ENCODE assay signal across 13 cellular contexts in the genomic region with DNA sequence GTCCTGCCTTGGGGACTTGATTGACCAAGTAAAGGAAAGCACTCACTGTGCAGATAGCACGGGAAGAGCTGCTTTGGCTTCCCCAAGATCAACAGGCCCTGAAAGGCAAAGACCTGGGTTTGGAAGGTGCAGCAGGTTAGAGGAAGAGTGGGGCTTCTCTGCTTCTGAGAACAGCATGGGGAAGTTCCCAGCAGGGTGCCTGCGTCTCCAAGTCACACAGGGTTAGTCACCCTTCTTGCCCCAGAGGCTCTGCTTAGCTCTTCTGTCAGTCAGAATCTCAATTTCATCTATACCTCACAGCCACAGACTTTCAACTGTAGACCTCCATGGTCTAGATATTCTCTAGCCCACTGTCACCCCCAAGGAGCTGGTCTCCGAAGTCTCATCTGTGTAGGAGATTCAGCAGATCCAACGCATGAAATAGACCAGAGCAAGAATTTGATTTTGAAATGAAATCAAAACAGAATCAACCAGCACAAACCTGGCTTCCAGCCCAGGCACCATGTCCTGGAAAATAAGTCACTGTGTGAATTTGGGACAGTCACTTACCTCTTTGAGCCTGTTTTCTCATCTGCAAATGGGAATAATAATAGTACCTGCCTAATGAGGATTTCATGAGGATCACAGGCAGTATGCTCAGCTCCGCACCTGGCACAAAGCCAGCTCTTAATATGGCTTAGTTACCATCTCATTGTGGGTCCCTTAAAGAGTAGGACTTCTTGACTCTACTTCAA.
A peak's percentile ranks its signal among the peaks of the same experiment; 100 is the strongest.
DNase-seq lines count a peak whose midpoint lies in the region; ATAC-seq, FAIRE-seq and TF ChIP-seq lines count a peak whose summit lies in the region.
"Had no signal": no experiment of that assay in that cellular context is flagged by ENCODE, and none has a peak within 500 bp of the region (broad histone marks: within the 10 kb centered on the region; RNA-seq: fewer than 3 reads in every experiment).

No MANE protein-coding gene starts in this region.

- H3K36me3 ChIP-seq in DND-41 (ENCODE audit: insufficient read depth, low read length): no peaks in the 10 kb centered on the region
- H3K36me3 ChIP-seq: upper lobe of right lung had no signal

- FAIRE-seq in frontal cortex (lab: Jason Lieb, UNC): no peak

- H3K27ac ChIP-seq in DND-41 (ENCODE audit: low read length): no peak overlapping the region
- H3K27ac ChIP-seq: upper lobe of right lung had no signal

- peak; percentile 15 for DNase-seq in NK-92 treated with Interleukin-12 subunit alpha and Interleukin-12 subunit beta, amount 100 ng/mL, for 24 hours (lab: John Stamatoyannopoulos, UW)
- DNase-seq in NK-92 (lab: John Stamatoyannopoulos, UW; ENCODE audit: unreplicated experiment): no peak
- no peak for DNase-seq in DND-41
- peak; percentile 14 for DNase-seq in RPMI7951 (ENCODE audit: low read depth)
- peak; percentile 6 for DNase-seq in epithelial cell of esophagus (ENCODE audit: low read depth)
- DNase-seq in frontal cortex (ENCODE audit: low spot score in 2 of 2): no peak
- no peak for DNase-seq in DMS53 (lab: John Stamatoyannopoulos, UW)
- DNase-seq: activated B cell treated with CpG ODN at 0.5 μM for 24 hours, HFFc6, NCI-H2081 treated with DMSO at 0.1 percent for 48 hours, retina, upper lobe of right lung had no signal

- H3K4me2 ChIP-seq in DND-41 (ENCODE audit: insufficient read depth, low read length): no peak overlapping the region

- no peaks in the 10 kb centered on the region for H3K79me2 ChIP-seq in DND-41 (ENCODE audit: insufficient read depth, low read length)

- H3K4me1 ChIP-seq in DND-41 (ENCODE audit: insufficient read depth, low read length): no peaks in the 10 kb centered on the region
- H3K4me1 ChIP-seq: upper lobe of right lung had no signal

- no peaks in the 10 kb centered on the region for H3K9me3 ChIP-seq in DND-41 (ENCODE audit: insufficient read depth, low read length, severe bottlenecking)
- H3K9me3 ChIP-seq: upper lobe of right lung had no signal

- TF ChIP-seq CTCF in DND-41 (IDR thresholded peaks at IDR 0.05; ENCODE audit: borderline replicate concordance, extremely low read depth, low read length, poor library complexity, severe bottlenecking): no peak
- no peak for TF ChIP-seq CTCF in epithelial cell of esophagus (IDR thresholded peaks at IDR 0.05; ENCODE audit: insufficient read depth, low read depth, low read length, missing control alignments)

- H3K4me3 ChIP-seq in DND-41 (ENCODE audit: low read depth in 1 of 2, low read length in 2 of 2) (no peak overlapping the region), epithelial cell of esophagus (ENCODE audit: low read length) (no peak overlapping the region)
- H3K4me3 ChIP-seq: upper lobe of right lung had no signal

- H4K20me1 ChIP-seq in DND-41 (ENCODE audit: insufficient read depth, low read length): no peaks in the 10 kb centered on the region

- no peaks in the 10 kb centered on the region for H3K27me3 ChIP-seq in DND-41 (ENCODE audit: insufficient read depth, low read length, poor library complexity)

- H2AFZ ChIP-seq in DND-41 (ENCODE audit: low read depth, low read length): no peak overlapping the region

- no peak overlapping the region for H3K9ac ChIP-seq in DND-41 (ENCODE audit: low read depth, low read length)

- ATAC-seq in DND-41 (ENCODE audit: insufficient read depth, low read depth) (0 out of 3 replicates have a peak, but pooled peaks have one; percentile 17), GM19023 (IDR thresholded peaks at IDR 0.05; ENCODE audit: unreplicated experiment) (no peak)
- ATAC-seq: upper lobe of right lung had no signal

Comparison
In these comparisons a context has a peak if more than half of its experiments do, and no peak if none do; other contexts are left out.
1. DNase-seq: peak in NK-92 treated with Interleukin-12 subunit alpha and Interleukin-12 subunit beta, amount 100 ng/mL, for 24 hours (single experiment), RPMI7951 (single experiment) and epithelial cell of esophagus (single experiment); none in NK-92 (single experiment), DND-41 (single experiment), frontal cortex (0 of 2) and DMS53 (single experiment).